ENCODE assay signal across 12 cellular contexts in the genomic region with DNA sequence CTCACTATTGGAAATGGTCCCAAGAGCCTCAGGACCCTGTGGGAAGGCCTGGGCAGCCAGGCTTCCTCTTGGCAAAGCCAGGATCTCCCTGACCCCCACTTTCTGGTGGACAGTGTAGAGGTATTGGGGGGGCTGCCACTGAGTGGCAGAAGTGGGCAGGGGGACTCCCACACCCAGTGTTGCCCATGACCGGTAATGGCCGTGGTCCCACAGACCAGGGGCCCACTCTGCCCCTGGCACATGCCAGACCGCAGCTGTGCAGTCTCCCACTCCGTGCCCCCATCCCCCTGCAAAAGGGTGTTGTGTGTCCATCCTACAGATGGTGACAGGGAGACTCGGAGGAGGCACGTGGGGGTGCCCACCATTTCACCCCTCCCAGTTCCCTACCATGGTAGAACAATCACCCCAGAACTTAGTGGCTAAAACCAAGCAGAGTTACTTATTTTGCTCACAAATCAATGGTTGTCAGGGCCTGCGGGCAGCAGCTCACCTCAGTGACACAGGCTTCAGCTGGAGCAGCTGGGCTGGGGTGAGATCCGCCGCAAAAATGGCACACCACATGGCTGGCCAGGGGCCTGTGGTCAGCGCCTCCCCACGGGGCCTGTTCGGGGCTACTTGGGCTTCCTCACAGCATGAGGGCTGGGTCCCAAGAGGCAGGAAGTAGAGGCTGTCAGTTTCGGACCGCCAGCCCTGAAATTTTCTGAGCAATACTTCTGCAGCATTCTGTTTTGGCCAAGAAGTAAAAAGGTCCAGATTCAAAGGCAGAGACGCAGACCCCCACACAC. TPM values are rescaled to one million over a fixed set of nuclear protein-coding genes. Genes with fewer than 3 reads are reported as not detected.
DNase-seq lines count a peak whose midpoint lies in the region; ATAC-seq and TF ChIP-seq lines count a peak whose summit lies in the region.
"Had no signal": no experiment of that assay in that cellular context is flagged by ENCODE, and none has a peak within 500 bp of the region (broad histone marks: within the 10 kb centered on the region; RNA-seq: fewer than 3 reads in every experiment).

No MANE protein-coding gene starts in this region.

- no peaks in the 10 kb centered on the region for H3K27me3 ChIP-seq in BLaER1
- H3K27me3 ChIP-seq in mesenchymal stem cell (ENCODE audit: control insufficient read depth in 1 of 2, insufficient read depth in 1 of 2, low read length in 2 of 2) = no peaks in the 10 kb centered on the region
- no peaks in the 10 kb centered on the region for H3K27me3 ChIP-seq in PC-3 (ENCODE audit: low read length)

- no peak overlapping the region for H3K4me3 ChIP-seq in BLaER1
- H3K4me3 ChIP-seq in NB4 (ENCODE audit: low read depth, low read length) = no peak overlapping the region
- H3K4me3 ChIP-seq in mesenchymal stem cell (ENCODE audit: insufficient read depth in 1 of 2, low read depth in 1 of 2, low read length in 2 of 2) = no peak overlapping the region
- H3K4me3 ChIP-seq in PC-3 (ENCODE audit: low read length) = no peak overlapping the region
- H3K4me3 ChIP-seq: GM12878, GM23248 had no signal

- POLR2A ChIA-PET in PC-3 (lab: Charles Lee; ENCODE audit: unreplicated experiment) = no interaction called here

- peak overlapping the region; percentile 12 for H2BK15ac ChIP-seq in mesenchymal stem cell (ENCODE audit: low read depth, poor library complexity, severe bottlenecking)

- no peak overlapping the region for H2BK12ac ChIP-seq in mesenchymal stem cell (ENCODE audit: low read length in 2 of 2)

- peak overlapping the region; percentile 27 for H4K8ac ChIP-seq in mesenchymal stem cell (ENCODE audit: low read length)

- no peak overlapping the region for H2BK120ac ChIP-seq in mesenchymal stem cell (ENCODE audit: low read depth, low read length)

- TF ChIP-seq POLR2A in NB4 (IDR thresholded peaks at IDR 0.05; ENCODE audit: extremely low read depth, insufficient read length) = no peak

- no peaks in the 10 kb centered on the region for H3F3A ChIP-seq in PC-3 (ENCODE audit: low read length, unreplicated experiment)

- no peak overlapping the region for H2AK5ac ChIP-seq in mesenchymal stem cell (ENCODE audit: low read length, severe bottlenecking)

- DNase-seq in A172 (ENCODE audit: low spot score) (peak; percentile 30), NB4 (ENCODE audit: low read depth) (peak; percentile 74), mesenchymal stem cell (no peak), EL (no peak), PC-3 (no peak)
- DNase-seq: Calu3; CD4-positive, CD25-positive, alpha-beta regulatory T cell; DMS 273 treated with DMSO at 0.1 percent for 48 hours; GM23248 had no signal

- no peak overlapping the region for H3K14ac ChIP-seq in mesenchymal stem cell (ENCODE audit: low read length in 2 of 2)

- H3K4me1 ChIP-seq in BLaER1 (peaks cover 23% of the 10 kb centered on the region), mesenchymal stem cell (ENCODE audit: control insufficient read depth, insufficient read depth, low read depth, low read length) (peaks cover 19% of the 10 kb centered on the region), PC-3 (ENCODE audit: insufficient read depth, low read length) (no peaks in the 10 kb centered on the region)

- WGBS in mesenchymal stem cell = 97% methylated on average over 14 of the region's 15 CpGs

- BruUV-seq in PC-3 (replicated peaks; lab: Mats Ljungman, UMichigan) = no TSS peak

- H3K9me2 ChIP-seq in PC-3 (replicated peaks; ENCODE audit: low read length) = no peaks in the 10 kb centered on the region

- H2AFZ ChIP-seq in mesenchymal stem cell (ENCODE audit: low read depth, low read length) (no peak overlapping the region), PC-3 (ENCODE audit: low read length) (no peak overlapping the region)
- H2AFZ ChIP-seq: GM23248 had no signal

- H4K91ac ChIP-seq in mesenchymal stem cell (ENCODE audit: low read length) = no peak overlapping the region

- H3K79me1 ChIP-seq in mesenchymal stem cell (replicated peaks; ENCODE audit: low read length, poor library complexity, severe bottlenecking) = no peaks in the 10 kb centered on the region

- ATAC-seq in GM18519 (IDR thresholded peaks at IDR 0.05; ENCODE audit: low FRiP score, unreplicated experiment) (no peak), PC-3 (no peak)
- ATAC-seq: GM12878 had no signal

- H2BK5ac ChIP-seq in mesenchymal stem cell (ENCODE audit: low read depth, low read length, poor library complexity, severe bottlenecking) = no peak overlapping the region

- H3K4me2 ChIP-seq in BLaER1 (peak overlapping the region; percentile 71), mesenchymal stem cell (ENCODE audit: low read length, poor library complexity, severe bottlenecking) (no peak overlapping the region), PC-3 (ENCODE audit: low read length) (no peak overlapping the region)

- no peak for TF ChIP-seq CTCF in NB4 (IDR thresholded peaks at IDR 0.05; ENCODE audit: low read depth, low read length)
- TF ChIP-seq CTCF in PC-3 (conservative IDR thresholded peaks at IDR 0.05; ENCODE audit: low read depth, low read length) = no peak

- H3K23ac ChIP-seq in mesenchymal stem cell (ENCODE audit: low read length in 2 of 2) = no peak overlapping the region

- H3K79me2 ChIP-seq in PC-3 (ENCODE audit: low read length) = no peaks in the 10 kb centered on the region

- H3K27ac ChIP-seq in BLaER1 = no peak overlapping the region
- H3K27ac ChIP-seq in mesenchymal stem cell (ENCODE audit: low read length, poor library complexity, severe bottlenecking) = no peak overlapping the region
- H3K27ac ChIP-seq in PC-3 (ENCODE audit: low read length) = no peak overlapping the region
- H3K27ac ChIP-seq: GM23248 had no signal

- CTCF ChIA-PET in PC-3 (lab: Charles Lee) = no interaction called here

- intact Hi-C loops in PC-3 (cut with micrococcal nuclease) = no loop called here

- H4K20me1 ChIP-seq in BLaER1 (no peaks in the 10 kb centered on the region), PC-3 (ENCODE audit: low read length) (no peaks in the 10 kb centered on the region)

- H3K18ac ChIP-seq in mesenchymal stem cell (ENCODE audit: low read depth in 1 of 2, low read length in 2 of 2) = no peak overlapping the region

- no peaks in the 10 kb centered on the region; the same call in 1 of the 2 replicates for H3K9me3 ChIP-seq in BLaER1
- peaks cover 4% of the 10 kb centered on the region for H3K9me3 ChIP-seq in mesenchymal stem cell (ENCODE audit: control insufficient read depth, low read length)
- H3K9me3 ChIP-seq in PC-3 (ENCODE audit: low read length) = no peaks in the 10 kb centered on the region

- H3K4ac ChIP-seq in mesenchymal stem cell (ENCODE audit: low read depth in 1 of 2, low read length in 2 of 2) = peak overlapping the region in 1 of 2 experiments; percentile 37

- H3K36me3 ChIP-seq in BLaER1 (no peaks in the 10 kb centered on the region), mesenchymal stem cell (ENCODE audit: control insufficient read depth in 1 of 2, insufficient read depth in 2 of 2, low read depth in 1 of 2, low read length in 2 of 2) (no peaks in the 10 kb centered on the region), PC-3 (ENCODE audit: low read depth, low read length) (no peaks in the 10 kb centered on the region)

- H3K9ac ChIP-seq in BLaER1 (no peak overlapping the region), mesenchymal stem cell (ENCODE audit: low read length) (no peak overlapping the region), PC-3 (ENCODE audit: low read length) (no peak overlapping the region)
- H3K9ac ChIP-seq: GM23248 had no signal

RNA-seq across cellular contexts. Expression of a gene that starts 59.0 kb away (rescaled TPM):
- total RNA-seq in A172 (2014; rRNA removed; shearing (Covaris generic)) = 0.55 and 0.91 TPM in 2 replicates
- 11.1 TPM for polyA plus RNA-seq in mesenchymal stem cell (2013, experiment 1 of 2)
- polyA plus RNA-seq in mesenchymal stem cell (2013, experiment 2 of 2) = 10.4 TPM
- total RNA-seq in PC-3 (2014; rRNA removed) = 3.1 and 5.8 TPM in 2 replicates

Comparison
In these comparisons a context has a peak if more than half of its experiments do, and no peak if none do; other contexts are left out.
1. DNase-seq: peak in A172 (single experiment) and NB4 (single experiment); none in mesenchymal stem cell (single experiment), EL (single experiment) and PC-3 (single experiment).